In the genomic region with DNA sequence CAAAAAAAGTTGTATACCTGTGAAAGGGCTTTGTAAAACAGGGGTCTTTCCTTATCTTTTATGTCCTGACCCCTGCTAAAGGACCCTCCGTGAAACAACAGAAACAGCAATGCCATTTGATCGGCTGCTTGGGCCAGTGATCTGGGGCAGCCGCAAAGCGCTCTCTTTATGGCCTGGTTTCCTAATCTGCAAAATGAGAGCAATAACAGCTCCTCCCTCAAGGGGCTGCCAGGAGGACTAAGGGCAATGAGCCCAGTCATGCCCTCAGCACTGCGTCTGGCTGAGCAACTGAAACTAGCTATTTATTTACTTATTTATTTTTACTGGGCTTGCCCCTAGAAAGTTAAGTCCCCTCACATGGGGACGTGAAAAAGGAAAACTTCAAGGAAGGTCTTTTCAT, we compare ENCODE assay signal across 9 cellular contexts. TPM values are rescaled to one million over a fixed set of nuclear protein-coding genes. Genes with fewer than 3 reads are reported as not detected.
DNase-seq lines count a peak whose midpoint lies in the region; ATAC-seq and TF ChIP-seq lines count a peak whose summit lies in the region.
"Had no signal": no experiment of that assay in that cellular context is flagged by ENCODE, and none has a peak within 500 bp of the region (broad histone marks: within the 10 kb centered on the region; RNA-seq: fewer than 3 reads in every experiment).

No MANE protein-coding gene starts in this region.

- intact Hi-C loops in PC-9 (cut with micrococcal nuclease; ENCODE audit: unreplicated experiment), result loop anchor here (2.0 kb wide), 1 partner anchor 43 kb away; no protein-coding TSS in a partner anchor
- intact Hi-C loops in heart left ventricle (cut with DNase I), result loop anchor here in 6 of 10 donors (5.0 to 10.0 kb wide), 6 partner anchors 45 to 345 kb away; a partner anchor contains a TSS

- BruUV-seq in PC-9 (replicated peaks; lab: Mats Ljungman, UMichigan), result TSS peak; percentile 78

- no peak for TF ChIP-seq POLR2A in heart left ventricle (IDR thresholded peaks at IDR 0.05)

- H3K79me2 ChIP-seq in PC-9 (ENCODE audit: low read depth), result no peaks in the 10 kb centered on the region

- H3K9ac ChIP-seq in subcutaneous abdominal adipose tissue (ENCODE audit: low read length in 5 of 5), result peak overlapping the region in 1 of 5 donors; percentile 48

- H3K36me3 ChIP-seq in PC-9 (ENCODE audit: low read depth), result peaks cover 8% of the 10 kb centered on the region
- peaks cover 0 to 36% (median 0%) of the 10 kb centered on the region in 9 donors for H3K36me3 ChIP-seq in heart left ventricle
- peaks cover 0 to 9% (median 0%) of the 10 kb centered on the region in 5 donors for H3K36me3 ChIP-seq in subcutaneous abdominal adipose tissue (ENCODE audit: control insufficient read depth in 5 of 5, insufficient read depth in 5 of 5, low read length in 5 of 5)

- peaks cover 39% of the 10 kb centered on the region for H3F3A ChIP-seq in PC-9 (ENCODE audit: insufficient read depth, low read depth)

- H2AFZ ChIP-seq in PC-9, result no peak overlapping the region; the same call in 1 of the 2 replicates

- 0 out of 2 replicates have a peak overlapping the region, but pooled peaks have one; percentile 12 for H3K4me3 ChIP-seq in PC-9
- H3K4me3 ChIP-seq in heart left ventricle, result no peak overlapping the region
- H3K4me3 ChIP-seq in subcutaneous abdominal adipose tissue (ENCODE audit: low read depth in 1 of 5, low read length in 5 of 5), result peak overlapping the region in 1 of 5 donors; percentile 11

- peak; percentile 18 for DNase-seq in NCI-H345 (lab: John Stamatoyannopoulos, UW)
- DNase-seq in NCI-H345 treated with DMSO at 0.1 percent for 48 hours (lab: John Stamatoyannopoulos, UW; ENCODE audit: unreplicated experiment), result no peak
- peak; percentile 47 to 57 for DNase-seq in PC-9
- peak in 3 of 5 donors; percentile 29 to 51 (median 34) for DNase-seq in heart left ventricle
- no peak for DNase-seq in foreskin melanocyte
- DNase-seq in dermis blood vessel endothelial cell, result no peak
- DNase-seq in NCI-H146 treated with DMSO at 0.1 percent for 48 hours (lab: John Stamatoyannopoulos, UW; ENCODE audit: unreplicated experiment), result no peak
- DNase-seq: activated CD8-positive, alpha-beta T cell treated with anti-CD3 and anti-CD28 coated beads, Interleukin-2, amount 10 ng/mL, durations not matched to agents 7 days and 5 days had no signal

- H3K9me2 ChIP-seq in PC-9 (ENCODE audit: insufficient read depth), result no peaks in the 10 kb centered on the region

- CTCF ChIA-PET in PC-9 (lab: Charles Lee), result interaction anchor here (0.8 kb wide), 1 partner anchor 64 kb away, joined by 3 read pairs; a partner anchor contains a TSS

- POLR2A ChIA-PET in PC-9 (lab: Charles Lee; ENCODE audit: unreplicated experiment), result interaction anchor here (0.5 to 1.3 kb wide), 4 partner anchors 12 to 178 kb away, joined by 3 to 9 read pairs (median 6); a partner anchor contains a TSS

- TF ChIP-seq CTCF in PC-9 (conservative IDR thresholded peaks at IDR 0.05) (no peak; the same call in 1 of the 2 replicates), heart left ventricle (IDR thresholded peaks at IDR 0.05) (no peak)

- 47 to 53% (median 51%) methylated on average over 6 of the region's 6 CpGs for WGBS in heart left ventricle, 4 donors

- no peaks in the 10 kb centered on the region for H3K9me3 ChIP-seq in PC-9 (ENCODE audit: insufficient read depth, low read depth)
- no peaks in the 10 kb centered on the region for H3K9me3 ChIP-seq in heart left ventricle
- H3K9me3 ChIP-seq in subcutaneous abdominal adipose tissue (ENCODE audit: control insufficient read depth in 5 of 5, low read length in 5 of 5), result no peaks in the 10 kb centered on the region

- H3K4me2 ChIP-seq in PC-9, result peak overlapping the region; percentile 65

- peak overlapping the region; percentile 96 for H3K27ac ChIP-seq in PC-9
- peak overlapping the region; percentile 38 to 84 (median 73) for H3K27ac ChIP-seq in heart left ventricle
- peak overlapping the region; percentile 67 for H3K27ac ChIP-seq in subcutaneous abdominal adipose tissue (ENCODE audit: low read depth, low read length)

- ATAC-seq in heart left ventricle, result peak; percentile 74 to 87 (median 79)
- ATAC-seq: activated CD8-positive, alpha-beta T cell treated with anti-CD3 and anti-CD28 coated beads, Interleukin-2, amount 10 ng/mL, durations not matched to agents 7 days and 5 days had no signal

- H3K4me1 ChIP-seq in PC-9 (replicated peaks; ENCODE audit: insufficient read depth) (peaks cover 26% of the 10 kb centered on the region), heart left ventricle (peaks cover 0 to 20% (median 6%) of the 10 kb centered on the region in 12 donors), subcutaneous abdominal adipose tissue (ENCODE audit: control insufficient read depth in 5 of 5, insufficient read depth in 5 of 5, low read length in 5 of 5) (peaks cover 4 to 33% (median 20%) of the 10 kb centered on the region in 5 donors)

- H4K20me1 ChIP-seq in PC-9 (ENCODE audit: insufficient read depth), result no peaks in the 10 kb centered on the region

- H3K27me3 ChIP-seq in PC-9 (ENCODE audit: insufficient read depth, low read depth) (no peaks in the 10 kb centered on the region), heart left ventricle (no peaks in the 10 kb centered on the region), subcutaneous abdominal adipose tissue (ENCODE audit: control insufficient read depth in 5 of 5, insufficient read depth in 4 of 5, low read length in 5 of 5) (no peaks in the 10 kb centered on the region)

RNA-seq across cellular contexts. Expression of a gene that starts 18.3 kb away (rescaled TPM):
- 286 and 294 TPM in 2 replicates for total RNA-seq in PC-9 (2021)
- 10 to 100 TPM; 12.4 to 53.5 (median 29.0) TPM for total RNA-seq in heart left ventricle
- 10 to 100 TPM; 20.8 to 32.5 TPM for polyA plus RNA-seq in heart left ventricle
- 3.6 and 6.3 TPM in 2 replicates for total RNA-seq in dermis blood vessel endothelial cell

RNA-seq across cellular contexts. Expression of a gene that starts 39.3 kb away (rescaled TPM):
- 658 and 831 TPM in 2 replicates for total RNA-seq in PC-9 (2021)
- total RNA-seq in heart left ventricle, result 100 to 1,000 TPM in 5 of 9 donors, 10 to 100 TPM in 4; 83.5 to 156 (median 108) TPM
- 100 to 1,000 TPM in 1 of 2 donors, 10 to 100 TPM in 1; 73.1 to 318 TPM for polyA plus RNA-seq in heart left ventricle
- total RNA-seq in dermis blood vessel endothelial cell, result 663 and 731 TPM in 2 replicates

RNA-seq across cellular contexts. Expression of a gene that starts 39.7 kb away (rescaled TPM):
- total RNA-seq in PC-9 (2021), result 36.4 and 51.4 TPM in 2 replicates
- 10 to 100 TPM in 7 of 9 donors, 1 to 10 TPM in 2; 8.1 to 20.1 (median 14.0) TPM for total RNA-seq in heart left ventricle
- 10 to 100 TPM; 10.5 to 11.6 TPM for polyA plus RNA-seq in heart left ventricle
- total RNA-seq in dermis blood vessel endothelial cell, result 28.3 and 35.9 TPM in 2 replicates

Comparison
In these comparisons a context has a peak if more than half of its experiments do, and no peak if none do; other contexts are left out.
1. DNase-seq: peak in NCI-H345 (single experiment), PC-9 (2 of 2) and heart left ventricle (3 of 5); none in NCI-H345 treated with DMSO at 0.1 percent for 48 hours (single experiment), foreskin melanocyte (single experiment), dermis blood vessel endothelial cell (single experiment) and NCI-H146 treated with DMSO at 0.1 percent for 48 hours (single experiment).
2. Peak in every context shown above with its lines, with median percentiles within 50 percentile points of each other: H3K27ac ChIP-seq.